In genomic region chr20:1894951-1895673, GRCh38 we compare ENCODE assay signal across 8 cellular contexts. TPM values are rescaled to one million over a fixed set of nuclear protein-coding genes. Genes with fewer than 3 reads are reported as not detected.
DNase-seq lines count a peak whose midpoint lies in the region; ATAC-seq and TF ChIP-seq lines count a peak whose summit lies in the region.

SIRPA (plus strand) TSS chr20:1895407; CDS start chr20:1895448, 41 bp downstream.

- H3K9me3 Mint-ChIP-seq in type B pancreatic cell = no peaks in the 10 kb centered on the region

- H3K4ac ChIP-seq in IMR-90 (ENCODE audit: low read depth, low read length) = peak within 1 kb of the TSS; percentile 80

- peak within 1 kb of the TSS; percentile 91 for H2AK9ac ChIP-seq in IMR-90 (replicated peaks; ENCODE audit: low read depth, low read length, poor library complexity)

- TF ChIP-seq CTCF in IMR-90 (conservative IDR thresholded peaks at IDR 0.05; ENCODE audit: low read depth, low read length) (no peak), WERI-Rb-1 (IDR thresholded peaks at IDR 0.05; ENCODE audit: low read depth, low read length) (no peak), fibroblast of lung (conservative IDR thresholded peaks at IDR 0.05 in 1 of 2, IDR thresholded peaks at IDR 0.05 in 1 of 2; ENCODE audit: low read depth in 1 of 2, low read length in 2 of 2) (no peak), type B pancreatic cell (conservative IDR thresholded peaks at IDR 0.05) (no peak)

- TF ChIP-seq POLR2A in IMR-90 (IDR thresholded peaks at IDR 0.05; ENCODE audit: low read depth, low read length) = peak; percentile 60

- H2AFZ ChIP-seq in IMR-90 (replicated peaks; ENCODE audit: low read length, poor library complexity) (peak within 1 kb of the TSS; percentile 89), fibroblast of lung (ENCODE audit: low read length) (peak within 1 kb of the TSS; percentile 50)

- peaks cover 41% of the 10 kb centered on the region for H3K27me3 Mint-ChIP-seq in type B pancreatic cell

- H2BK120ac ChIP-seq in IMR-90 (ENCODE audit: low read depth, low read length) = peak within 1 kb of the TSS; percentile 72; the same call in 1 of the 2 replicates

- H3K79me2 ChIP-seq in fibroblast of lung (ENCODE audit: control insufficient read depth, insufficient read depth, low read length) = peaks cover 45% of the 10 kb centered on the region

- H3K4me2 ChIP-seq in IMR-90 (ENCODE audit: low read depth, low read length) (peak within 1 kb of the TSS; percentile 94), fibroblast of lung (ENCODE audit: extremely low read depth, insufficient read depth, low read length) (peak within 1 kb of the TSS; percentile 82)

- peak within 1 kb of the TSS; percentile 64 to 77; a peak in 3 of 4 replicates for H4K8ac ChIP-seq in IMR-90 (ENCODE audit: low read depth in 2 of 2, low read length in 2 of 2)

- intact Hi-C loops in IMR-90 (cut with micrococcal nuclease) = loop anchor here (1.0 to 5.0 kb wide), 2 partner anchors 93 to 133 kb away; no protein-coding TSS in a partner anchor

- CTCF ChIA-PET in IMR-90 (lab: Yijun Ruan, JAX) = interaction anchor here (1.0 kb wide), 1 partner anchor 93 kb away, joined by 6 read pairs; no protein-coding TSS in a partner anchor

- DNase-seq in IMR-90 (peak; percentile 64), WERI-Rb-1 (peak; percentile 58), fibroblast of lung (ENCODE audit: low read depth in 2 of 2) (peak; percentile 73), type B pancreatic cell (ENCODE audit: extremely low spot score, unreplicated experiment) (no peak)
- no peak for DNase-seq in stimulated activated CD4-positive, alpha-beta T cell treated with anti-CD3 and anti-CD28 coated beads, Interleukin-2, amount 100 ng/mL, for 48 hours

- H3K9me3 ChIP-seq in ES-I3 (ENCODE audit: control insufficient read depth, insufficient read depth, low read length) (no peaks in the 10 kb centered on the region), IMR-90 (ENCODE audit: control insufficient read depth, insufficient read depth, low read length) (no peaks in the 10 kb centered on the region), WERI-Rb-1 (ENCODE audit: severe bottlenecking) (no peaks in the 10 kb centered on the region), fibroblast of lung (ENCODE audit: control insufficient read depth, insufficient read depth, low read depth, low read length) (no peaks in the 10 kb centered on the region), mucosa of rectum (ENCODE audit: control insufficient read depth in 2 of 2, low read length in 2 of 2) (no peaks in the 10 kb centered on the region)

- peak within 1 kb of the TSS; percentile 94 for H2AK5ac ChIP-seq in IMR-90 (ENCODE audit: low read depth, low read length)

- H4K20me1 ChIP-seq in IMR-90 (ENCODE audit: insufficient read depth, low read length) (peaks cover 13% of the 10 kb centered on the region), fibroblast of lung (ENCODE audit: control insufficient read depth, extremely low read depth, insufficient read depth, low read length) (no peaks in the 10 kb centered on the region)

- H4K5ac ChIP-seq in IMR-90 (ENCODE audit: low read depth, low read length) = peak within 1 kb of the TSS; percentile 53; the same call in 1 of the 2 replicates

- H3K4me3 Mint-ChIP-seq in type B pancreatic cell = peak within 1 kb of the TSS; percentile 90

- H3K36me3 Mint-ChIP-seq in type B pancreatic cell = no peaks in the 10 kb centered on the region

- peak within 1 kb of the TSS; percentile 88 for H2BK5ac ChIP-seq in IMR-90 (ENCODE audit: low read depth, low read length, poor library complexity, severe bottlenecking)

- H2BK15ac ChIP-seq in IMR-90 (ENCODE audit: low read depth, low read length) = peak within 1 kb of the TSS; percentile 73; the same call in 1 of the 3 replicates

- H3K14ac ChIP-seq in IMR-90 (replicated peaks; ENCODE audit: low read depth, low read length) = peak within 1 kb of the TSS; percentile 88

- H3K27me3 ChIP-seq in IMR-90 (ENCODE audit: control insufficient read depth, insufficient read depth, low read length) (no peaks in the 10 kb centered on the region), WERI-Rb-1 (ENCODE audit: insufficient read depth, low read depth, severe bottlenecking) (no peaks in the 10 kb centered on the region), fibroblast of lung (ENCODE audit: control insufficient read depth, insufficient read depth, low read length) (no peaks in the 10 kb centered on the region), mucosa of rectum (ENCODE audit: control insufficient read depth in 2 of 2, insufficient read depth in 2 of 2, low read length in 2 of 2) (peaks cover 3 to 7% of the 10 kb centered on the region in 2 donors)

- no peaks in the 10 kb centered on the region; the same call in 1 of the 2 replicates for H3K9me1 ChIP-seq in IMR-90 (ENCODE audit: insufficient read depth, low read length)

- 1% methylated on average over 14 of the region's 74 CpGs; no CpG with 5 or more reads in 1 of the 2 experiments for WGBS in IMR-90 (ENCODE audit: extremely low coverage in 2 of 2, insufficient read length in 1 of 2), 2 experiments

- H3K4me1 ChIP-seq in ES-I3 (ENCODE audit: insufficient read depth, low read length) (peaks cover 7% of the 10 kb centered on the region; the same call in 1 of the 2 replicates), IMR-90 (ENCODE audit: control insufficient read depth, insufficient read depth, low read length) (peaks cover 22% of the 10 kb centered on the region), fibroblast of lung (ENCODE audit: control insufficient read depth, extremely low read depth, insufficient read depth, low read length) (peaks cover 2% of the 10 kb centered on the region), mucosa of rectum (ENCODE audit: control insufficient read depth in 2 of 2, insufficient read depth in 2 of 2, low read length in 2 of 2) (peaks cover 6 to 12% of the 10 kb centered on the region in 2 donors)

- peak within 1 kb of the TSS; percentile 70 for H4K91ac ChIP-seq in IMR-90 (ENCODE audit: insufficient read depth, low read depth, low read length)

- H3K18ac ChIP-seq in IMR-90 (ENCODE audit: low read depth, low read length) = peak within 1 kb of the TSS; percentile 48

- peaks cover 26% of the 10 kb centered on the region for H3K4me1 Mint-ChIP-seq in type B pancreatic cell (ENCODE audit: unreplicated experiment)

- H3K36me3 ChIP-seq in ES-I3 (ENCODE audit: insufficient read depth, low read length) (no peaks in the 10 kb centered on the region), IMR-90 (ENCODE audit: control insufficient read depth, insufficient read depth, low read length) (peaks cover 2% of the 10 kb centered on the region; the same call in 1 of the 2 replicates), WERI-Rb-1 (no peaks in the 10 kb centered on the region), fibroblast of lung (ENCODE audit: control insufficient read depth, insufficient read depth, low read length) (no peaks in the 10 kb centered on the region), mucosa of rectum (ENCODE audit: control insufficient read depth in 2 of 2, insufficient read depth in 2 of 2, low read length in 2 of 2) (no peaks in the 10 kb centered on the region)

- ATAC-seq in IMR-90 (ENCODE audit: low read depth) (peak; percentile 65), GM18517 (IDR thresholded peaks at IDR 0.05; ENCODE audit: unreplicated experiment) (no peak)

- H3K9ac ChIP-seq in ES-I3 (ENCODE audit: low read depth, low read length) = peak within 1 kb of the TSS; percentile 83
- H3K9ac ChIP-seq in IMR-90 (ENCODE audit: low read depth, low read length) = peak within 1 kb of the TSS; percentile 98
- peak within 1 kb of the TSS; percentile 74 for H3K9ac ChIP-seq in fibroblast of lung (ENCODE audit: insufficient read depth, low read length)
- H3K9ac ChIP-seq in mucosa of rectum (ENCODE audit: low read depth in 1 of 2, low read length in 2 of 2) = peak within 1 kb of the TSS; percentile 44 to 56

- dilution Hi-C loops in IMR-90 (cut with HindIII; ENCODE audit: low sequenced_read_pairs, unreplicated experiment) = no loop called here

- peak within 1 kb of the TSS; percentile 56 for H3K27ac Mint-ChIP-seq in type B pancreatic cell

- H3K4me3 ChIP-seq in IMR-90 (ENCODE audit: insufficient read depth, low read depth, low read length) (peak within 1 kb of the TSS; percentile 77), WERI-Rb-1 (ENCODE audit: low read depth, low read length) (peak within 1 kb of the TSS; percentile 64), fibroblast of lung (replicated peaks in 1 of 4; ENCODE audit: control extremely low read depth in 1 of 4, insufficient read depth in 1 of 4, low read depth in 3 of 4, low read length in 4 of 4) (peak within 1 kb of the TSS; percentile 65 to 96 (median 86)), mucosa of rectum (ENCODE audit: low read length in 2 of 2) (peak within 1 kb of the TSS; percentile 67 to 76)

- H3K27ac ChIP-seq in IMR-90 (ENCODE audit: insufficient read depth, low read length) (peak within 1 kb of the TSS; percentile 99), WERI-Rb-1 (peak within 1 kb of the TSS; percentile 80), fibroblast of lung (ENCODE audit: insufficient read depth, low read length) (peak within 1 kb of the TSS; percentile 73), mucosa of rectum (ENCODE audit: low read depth in 2 of 2, low read length in 2 of 2) (peak within 1 kb of the TSS; percentile 67 to 75)

- peaks cover 35 to 58% of the 10 kb centered on the region in 2 experiments for H3K79me1 ChIP-seq in IMR-90 (ENCODE audit: low read depth in 1 of 2, low read length in 2 of 2)

- peak within 1 kb of the TSS; percentile 95 for H3K23ac ChIP-seq in IMR-90 (ENCODE audit: low read depth, low read length)

- BruUV-seq in IMR-90 (replicated peaks; lab: Mats Ljungman, UMichigan) = no TSS peak

- H2BK20ac ChIP-seq in IMR-90 (ENCODE audit: low read depth, low read length) = no peak within 1 kb of the TSS

- in situ Hi-C loops in IMR-90 (cut with MboI; ENCODE audit: low sequenced_read_pairs) = no loop called here

- no peak for TF ChIP-seq RAD21 in IMR-90 (IDR thresholded peaks at IDR 0.05; ENCODE audit: low read length)

- POLR2A ChIA-PET in IMR-90 (lab: Charles Lee; ENCODE audit: unreplicated experiment) = interaction anchor here (0.5 kb wide), 1 partner anchor 8 kb away, joined by 13 read pairs; no protein-coding TSS in a partner anchor

- peak within 1 kb of the TSS; percentile 86 for H3K56ac ChIP-seq in IMR-90 (ENCODE audit: extremely low read depth, insufficient read depth, low read length)

TF ChIP-seq in IMR-90, 13 proteins besides CTCF, POLR2A, EP300 and RAD21 (continues in another document):
- TF ChIP-seq MAZ (IDR thresholded peaks at IDR 0.05; ENCODE audit: borderline replicate concordance, low read depth, low read length) (peak; percentile 43; the same call in 1 of the 2 replicates), BHLHE40 (IDR thresholded peaks at IDR 0.05; ENCODE audit: low read depth, low read length) (no peak), SMC3 (IDR thresholded peaks at IDR 0.05; ENCODE audit: low read depth, low read length) (no peak)

RNA-seq across cellular contexts. Expression of gene SIRPA, which starts in this region (rescaled TPM):
- 9.7 and 9.9 TPM in 2 replicates for total RNA-seq in IMR-90 (2012; rRNA removed)
- polyA plus RNA-seq in IMR-90 (2012; rRNA removed) = 37.2 and 40.2 TPM in 2 replicates
- 25.7 and 34.3 TPM in 2 replicates for polyA plus RNA-seq in IMR-90 (2012; cell fraction: cytosol; rRNA removed)
- polyA plus RNA-seq in IMR-90 (2012; cell fraction: nucleus; rRNA removed; ENCODE audit: low replicate concordance) = 30.5 and 36.1 TPM in 2 replicates
- 14.1 and 25.1 TPM in 2 replicates for total RNA-seq in fibroblast of lung
- 26.6 and 50.5 TPM in 2 replicates for polyA plus RNA-seq in fibroblast of lung
- 35.2 and 60.9 TPM in 2 replicates for polyA plus RNA-seq in fibroblast of lung (2012)
- polyA minus RNA-seq in fibroblast of lung (ENCODE audit: low replicate concordance) = 75.8 and 131 TPM in 2 replicates
- total RNA-seq in type B pancreatic cell (ENCODE audit: low replicate concordance) = 11.4 and 12.3 TPM in 2 replicates

Comparison
In these comparisons a context has a peak if more than half of its experiments do, and no peak if none do; other contexts are left out.
1. DNase-seq: peak in IMR-90 (single experiment), WERI-Rb-1 (single experiment) and fibroblast of lung (2 of 2); none in type B pancreatic cell (single experiment) and stimulated activated CD4-positive, alpha-beta T cell treated with anti-CD3 and anti-CD28 coated beads, Interleukin-2, amount 100 ng/mL, for 48 hours (0 of 2).
2. Peak in every context shown above with its lines, with median percentiles within 50 percentile points of each other: H3K9ac ChIP-seq, H3K27ac ChIP-seq and H3K4me3 ChIP-seq.